In genomic region chr13:32033744-32034143, GRCh38 we compare ENCODE assay signal across 16 cellular contexts. TPM values are rescaled to one million over a fixed set of nuclear protein-coding genes. Genes with fewer than 3 reads are reported as not detected.
DNase-seq lines count a peak whose midpoint lies in the region; ATAC-seq and TF ChIP-seq lines count a peak whose summit lies in the region.
"Had no signal": no experiment of that assay in that cellular context is flagged by ENCODE, and none has a peak within 500 bp of the region (broad histone marks: within the 10 kb centered on the region; RNA-seq: fewer than 3 reads in every experiment).

No MANE protein-coding gene starts in this region.

- H3K9me3 ChIP-seq in T-helper 17 cell (ENCODE audit: control insufficient read depth, low read length, poor library complexity, severe bottlenecking) (no peaks in the 10 kb centered on the region), MM.1S (replicated peaks; ENCODE audit: insufficient read depth, low read length) (no peaks in the 10 kb centered on the region)
- H3K9me3 ChIP-seq: A549, mucosa of descending colon, prostate gland had no signal

- peaks cover 57% of the 10 kb centered on the region for H3K4me1 Mint-ChIP-seq in T-helper 17 cell
- H3K4me1 Mint-ChIP-seq in mesothelial cell of epicardium, result peaks cover 53% of the 10 kb centered on the region

- no peaks in the 10 kb centered on the region for H3K9me2 ChIP-seq in MM.1S (replicated peaks; ENCODE audit: insufficient read depth, low read length)

- peak overlapping the region; percentile 39 for H3K4me3 Mint-ChIP-seq in T-helper 17 cell
- no peak overlapping the region for H3K4me3 Mint-ChIP-seq in mesothelial cell of epicardium

- ATAC-seq in T-helper 17 cell (no peak), GM18867 (IDR thresholded peaks at IDR 0.05; ENCODE audit: unreplicated experiment) (no peak)
- ATAC-seq: A549, mucosa of descending colon had no signal

- no peaks in the 10 kb centered on the region for H4K20me1 ChIP-seq in MM.1S (ENCODE audit: insufficient read depth, low read length)

- H3F3A ChIP-seq in MM.1S (ENCODE audit: insufficient read depth, low read length), result no peaks in the 10 kb centered on the region

- TF ChIP-seq CTCF in mesothelial cell of epicardium (IDR thresholded peaks at IDR 0.05; ENCODE audit: unreplicated experiment), result no peak
- TF ChIP-seq CTCF in MM.1S (IDR thresholded peaks at IDR 0.05; ENCODE audit: low read length), result no peak

- no peaks in the 10 kb centered on the region for H3K27me3 Mint-ChIP-seq in T-helper 17 cell
- H3K27me3 Mint-ChIP-seq in mesothelial cell of epicardium (ENCODE audit: low read depth), result no peaks in the 10 kb centered on the region

- H3K9me3 Mint-ChIP-seq in mesothelial cell of epicardium, result no peaks in the 10 kb centered on the region

- H3K9ac ChIP-seq in MM.1S (ENCODE audit: low read length), result no peak overlapping the region

- no peaks in the 10 kb centered on the region for H3K36me3 ChIP-seq in MM.1S (replicated peaks; ENCODE audit: insufficient read depth, low read length)
- H3K36me3 ChIP-seq: cardiac muscle cell, prostate gland had no signal

- peaks cover 2% of the 10 kb centered on the region for H3K36me3 Mint-ChIP-seq in T-helper 17 cell (ENCODE audit: low read depth)
- H3K36me3 Mint-ChIP-seq in mesothelial cell of epicardium, result no peaks in the 10 kb centered on the region

- DNase-seq in NCI-H2196 (lab: John Stamatoyannopoulos, UW; ENCODE audit: unreplicated experiment) (peak; percentile 12), NCI-H2196 treated with DMSO at 0.1 percent for 48 hours (lab: John Stamatoyannopoulos, UW; ENCODE audit: unreplicated experiment) (no peak), EH (ENCODE audit: low read depth) (peak; percentile 28), T-helper 17 cell (no peak), mesothelial cell of epicardium (ENCODE audit: low spot score in 2 of 2, unreplicated experiment in 2 of 2) (no peak), inferior parietal cortex (ENCODE audit: extremely low spot score) (no peak), MM.1S (no peak)
- DNase-seq: activated effector memory CD4-positive, alpha-beta T cell treated with anti-CD3 and anti-CD28 coated beads, Interleukin-2, amount 50 U/mL, for 16 hours; glutamatergic neuron; kidney glomerular epithelial cell; mucosa of descending colon; stimulated activated CD4-positive, alpha-beta T cell treated with anti-CD3 and anti-CD28 coated beads, Interleukin-15, amount 100 ng/mL, for 24 hours had no signal

- no peaks in the 10 kb centered on the region for H3K4me1 ChIP-seq in MM.1S (ENCODE audit: low read length)
- H3K4me1 ChIP-seq: A549 had no signal

- no peak overlapping the region for H3K4me3 ChIP-seq in MM.1S (ENCODE audit: low read length)
- H3K4me3 ChIP-seq: A549, cardiac muscle cell, mucosa of descending colon, prostate gland had no signal

- no peak overlapping the region for H2AFZ ChIP-seq in MM.1S (ENCODE audit: low read length)

- H3K27ac ChIP-seq in MM.1S (ENCODE audit: low read length), result no peak overlapping the region
- H3K27ac ChIP-seq: A549, cardiac muscle cell, prostate gland had no signal

- H3K27ac Mint-ChIP-seq in T-helper 17 cell (peak overlapping the region; percentile 96), mesothelial cell of epicardium (peak overlapping the region; percentile 17)

- no peaks in the 10 kb centered on the region for H3K79me2 ChIP-seq in MM.1S (ENCODE audit: low read length)

- no peak overlapping the region for H3K4me2 ChIP-seq in MM.1S (ENCODE audit: low read depth, low read length)
- H3K4me2 ChIP-seq: A549 had no signal

- H3K27me3 ChIP-seq in MM.1S (replicated peaks; ENCODE audit: insufficient read depth, low read length), result no peaks in the 10 kb centered on the region

RNA-seq across cellular contexts. Expression of gene FRY, which starts 2.2 kb away (rescaled TPM):
- total RNA-seq in T-helper 17 cell (10 to 100 TPM; 46.3 to 68.8 TPM), mesothelial cell of epicardium (18.1 to 20.1 TPM (median 18.4 TPM) in 3 replicates)

Comparison
In these comparisons a context has a peak if more than half of its experiments do, and no peak if none do; other contexts are left out.
1. DNase-seq: peak in NCI-H2196 (single experiment) and EH (single experiment); none in NCI-H2196 treated with DMSO at 0.1 percent for 48 hours (single experiment), T-helper 17 cell (0 of 3), mesothelial cell of epicardium (0 of 2), inferior parietal cortex (single experiment) and MM.1S (single experiment).